ENCODE assay signal across 8 cellular contexts in genomic region chr19:7833225-7834156, GRCh38. TPM values are rescaled to one million over a fixed set of nuclear protein-coding genes. Genes with fewer than 3 reads are reported as not detected.
A peak's percentile ranks its signal among the peaks of the same experiment; 100 is the strongest.
DNase-seq lines count a peak whose midpoint lies in the region; ATAC-seq and TF ChIP-seq lines count a peak whose summit lies in the region.

No MANE protein-coding gene starts in this region.

- in situ Hi-C loops in Caki2 (cut with HindIII; ENCODE audit: low pct_unique_long_range_greater_than_20kb, low sequenced_read_pairs) = no loop called here

- H3K9ac ChIP-seq in duodenal mucosa (ENCODE audit: low read depth in 1 of 2, low read length in 2 of 2) = peak overlapping the region; percentile 4 to 29

- no peaks in the 10 kb centered on the region for H3K9me3 ChIP-seq in duodenal mucosa (ENCODE audit: control insufficient read depth in 1 of 2, low read length in 2 of 2)

- DNase-seq in Caki2 (ENCODE audit: low read depth) (peak; percentile 58), NCI-H2196 (lab: John Stamatoyannopoulos, UW; ENCODE audit: unreplicated experiment) (peak; percentile 69), NAMALWA (ENCODE audit: low spot score) (no peak), DMS53 treated with DMSO at 0.1 percent for 48 hours (lab: John Stamatoyannopoulos, UW; ENCODE audit: unreplicated experiment) (no peak), KG1 (lab: John Stamatoyannopoulos, UW) (no peak)

- peak overlapping the region; percentile 27 to 96 (median 40) for H3K4me3 Mint-ChIP-seq in nephron

- H3K27me3 ChIP-seq in duodenal mucosa (ENCODE audit: control insufficient read depth in 1 of 2, insufficient read depth in 2 of 2, low read length in 2 of 2) = no peaks in the 10 kb centered on the region

- H3K4me1 Mint-ChIP-seq in nephron = peaks cover 24% of the 10 kb centered on the region

- H3K36me3 Mint-ChIP-seq in nephron (ENCODE audit: low read depth) = no peaks in the 10 kb centered on the region

- peaks cover 5% of the 10 kb centered on the region for H3K27me3 Mint-ChIP-seq in nephron (ENCODE audit: low read depth)

- peak overlapping the region in 1 of 2 donors; percentile 13 for H3K4me3 ChIP-seq in duodenal mucosa (ENCODE audit: low read depth in 1 of 2, low read length in 2 of 2)

- no peaks in the 10 kb centered on the region for H3K36me3 ChIP-seq in duodenal mucosa (ENCODE audit: control insufficient read depth in 1 of 2, insufficient read depth in 2 of 2, low read length in 2 of 2)

- H3K27ac Mint-ChIP-seq in nephron = no peak overlapping the region

- ATAC-seq in HG03432 (IDR thresholded peaks at IDR 0.05; ENCODE audit: unreplicated experiment) = no peak

- peaks cover 21 to 31% of the 10 kb centered on the region in 2 donors for H3K4me1 ChIP-seq in duodenal mucosa (ENCODE audit: control insufficient read depth in 1 of 2, insufficient read depth in 2 of 2, low read length in 2 of 2)

- no peak overlapping the region for H3K27ac ChIP-seq in duodenal mucosa (ENCODE audit: low read depth, low read length)

- H3K9me3 Mint-ChIP-seq in nephron = no peaks in the 10 kb centered on the region

- TF ChIP-seq CTCF in nephron (IDR thresholded peaks at IDR 0.05; ENCODE audit: unreplicated experiment in 3 of 3) = no peak

RNA-seq across cellular contexts. Expression of gene EVI5L, which starts 3.5 kb away (rescaled TPM):
- 2.9 and 10.7 TPM in 2 replicates for total RNA-seq in Caki2 (2014; rRNA removed; shearing (Covaris generic); ENCODE audit: low replicate concordance)

RNA-seq across cellular contexts. Expression of gene PRR36, which starts 40.7 kb away (rescaled TPM):
- 0.03 TPM in 1 of 2 replicates, not detected in the other for total RNA-seq in Caki2 (2014; rRNA removed; shearing (Covaris generic); ENCODE audit: low replicate concordance)

RNA-seq across cellular contexts. Expression of gene LRRC8E, which starts 54.8 kb away (rescaled TPM):
- total RNA-seq in Caki2 (2014; rRNA removed; shearing (Covaris generic); ENCODE audit: low replicate concordance) = 14.7 and 15.9 TPM in 2 replicates

Comparison
In these comparisons a context has a peak if more than half of its experiments do, and no peak if none do; other contexts are left out.
1. DNase-seq: peak in Caki2 (single experiment) and NCI-H2196 (single experiment); none in NAMALWA (single experiment), DMS53 treated with DMSO at 0.1 percent for 48 hours (single experiment) and KG1 (single experiment).